In genomic region chr3:13189639-13190375, GRCh38 we compare ENCODE assay signal across 1 cellular context.
TF ChIP-seq lines count a peak whose summit lies in the region.

No MANE protein-coding gene starts in this region.

TF ChIP-seq in HepG2, 621 proteins besides CTCF, POLR2A, EP300 and RAD21 (continued from another document and continues in another):
- peak; percentile 89 for TF ChIP-seq ARID5B (CRISPR knock-in tag; IDR thresholded peaks at IDR 0.05)
- peak; percentile 86 for TF ChIP-seq TBX2 (CRISPR knock-in tag; IDR thresholded peaks at IDR 0.05; ENCODE audit: borderline replicate concordance)
- TF ChIP-seq ZNF878 (CRISPR knock-in tag; IDR thresholded peaks at IDR 0.05) = 0 out of 2 replicates have a peak, but pooled peaks have one; percentile 46
- TF ChIP-seq UBTF (CRISPR knock-in tag; IDR thresholded peaks at IDR 0.05) = peak; percentile 68
- TF ChIP-seq ZNF589 (CRISPR knock-in tag; conservative IDR thresholded peaks at IDR 0.05) = 0 out of 2 replicates have a peak, but pooled peaks have one; percentile 35
- no peak for TF ChIP-seq HOXA5 (CRISPR knock-in tag; IDR thresholded peaks at IDR 0.05)
- TF ChIP-seq ZNF660 (CRISPR knock-in tag; IDR thresholded peaks at IDR 0.05; ENCODE audit: borderline replicate concordance, low read depth) = no peak
- no peak for TF ChIP-seq ZNF841 (CRISPR knock-in tag; IDR thresholded peaks at IDR 0.05; ENCODE audit: borderline replicate concordance)
- peak; percentile 86 for TF ChIP-seq ZNF629 (CRISPR knock-in tag; conservative IDR thresholded peaks at IDR 0.05)
- peak; percentile 60 for TF ChIP-seq SP5 (CRISPR knock-in tag; IDR thresholded peaks at IDR 0.05; ENCODE audit: borderline replicate concordance, low read depth)
- peak; percentile 83 for TF ChIP-seq MEIS2 (CRISPR knock-in tag; IDR thresholded peaks at IDR 0.05)
- no peak for TF ChIP-seq ZNF652 (CRISPR knock-in tag; IDR thresholded peaks at IDR 0.05; ENCODE audit: borderline replicate concordance, low read depth)
- TF ChIP-seq ZNF879 (CRISPR knock-in tag; IDR thresholded peaks at IDR 0.05) = no peak
- 0 out of 2 replicates have a peak, but pooled peaks have one; percentile 54 for TF ChIP-seq ZNF839 (CRISPR knock-in tag; IDR thresholded peaks at IDR 0.05; ENCODE audit: borderline replicate concordance)
- peak; percentile 24; the same call in 1 of the 2 replicates for TF ChIP-seq ZBED4 (CRISPR knock-in tag; IDR thresholded peaks at IDR 0.05; ENCODE audit: borderline replicate concordance)
- peak; percentile 58; the same call in 1 of the 2 replicates for TF ChIP-seq ZBTB38 (CRISPR knock-in tag; IDR thresholded peaks at IDR 0.05)
- no peak for TF ChIP-seq PTBP1 (IDR thresholded peaks at IDR 0.05; ENCODE audit: low read depth, low read length, poor library complexity, severe bottlenecking)
- peak; percentile 68; the same call in 1 of the 2 replicates for TF ChIP-seq ZNF331 (CRISPR knock-in tag; IDR thresholded peaks at IDR 0.05)
- peak; percentile 21; the same call in 1 of the 2 replicates for TF ChIP-seq NR2C2 (CRISPR knock-in tag; IDR thresholded peaks at IDR 0.05; ENCODE audit: borderline replicate concordance)
- no peak for TF ChIP-seq KDM5A (IDR thresholded peaks at IDR 0.05; ENCODE audit: borderline replicate concordance, low read length)
- TF ChIP-seq IRF2 (CRISPR knock-in tag; IDR thresholded peaks at IDR 0.05) = peak; percentile 82
- TF ChIP-seq ZSCAN22 (CRISPR knock-in tag; IDR thresholded peaks at IDR 0.05) = no peak
- peak; percentile 82 for TF ChIP-seq AHDC1 (CRISPR knock-in tag; IDR thresholded peaks at IDR 0.05; ENCODE audit: borderline replicate concordance)
- TF ChIP-seq FOXA1 (IDR thresholded peaks at IDR 0.05) = no peak
- TF ChIP-seq FOXA1 (CRISPR knock-in tag; IDR thresholded peaks at IDR 0.05) = peak; percentile 39; the same call in 1 of the 2 replicates
- peak; percentile 84 for TF ChIP-seq FOXA3 (CRISPR knock-in tag; IDR thresholded peaks at IDR 0.05)
- peak; percentile 88 for TF ChIP-seq SKIL (CRISPR knock-in tag; IDR thresholded peaks at IDR 0.05; ENCODE audit: borderline replicate concordance)
- 0 out of 2 replicates have a peak, but pooled peaks have one; percentile 23 for TF ChIP-seq RERE (CRISPR knock-in tag; IDR thresholded peaks at IDR 0.05; ENCODE audit: low read depth)
- TF ChIP-seq ZNF670 (CRISPR knock-in tag; IDR thresholded peaks at IDR 0.05; ENCODE audit: borderline replicate concordance) = peak; percentile 86
- TF ChIP-seq TCF7 (IDR thresholded peaks at IDR 0.05; ENCODE audit: low read depth) = peak; percentile 85
- no peak; the same call in 1 of the 2 replicates for TF ChIP-seq KLF6 (CRISPR knock-in tag; IDR thresholded peaks at IDR 0.05)
- no peak for TF ChIP-seq ZBTB3 (CRISPR knock-in tag; IDR thresholded peaks at IDR 0.05; ENCODE audit: borderline replicate concordance, low read depth)
- no peak for TF ChIP-seq ZSCAN25 (CRISPR knock-in tag; IDR thresholded peaks at IDR 0.05)
- no peak for TF ChIP-seq EZH2 (conservative IDR thresholded peaks at IDR 0.05; ENCODE audit: low read depth, low read length)
- TF ChIP-seq KDM3A (CRISPR knock-in tag; IDR thresholded peaks at IDR 0.05; ENCODE audit: low read depth) = peak; percentile 84
